ENCODE assay signal across 4 cellular contexts in genomic region chr2:42882756-42883155, GRCh38.
"Had no signal": no experiment of that assay in that cellular context is flagged by ENCODE, and none has a peak within 500 bp of the region (broad histone marks: within the 10 kb centered on the region; RNA-seq: fewer than 3 reads in every experiment).

No MANE protein-coding gene starts in this region.

- H3K9me3 Mint-ChIP-seq: GM23338, H9 had no signal

- H3K27ac Mint-ChIP-seq: GM23338 had no signal

- H3K4me3 Mint-ChIP-seq: GM23338, H9 had no signal

- DNase-seq: H9, HCEC 1CT, IMR-90 had no signal
